1 cellular context compared by ENCODE assay signal in genomic region chr18:48938827-48939367, GRCh38.
TF ChIP-seq lines count a peak whose summit lies in the region.

No MANE protein-coding gene starts in this region.

TF ChIP-seq in SK-N-SH, 30 proteins besides CTCF, POLR2A, EP300 and RAD21 (continued from another document):
- no peak for TF ChIP-seq REST (IDR thresholded peaks at IDR 0.05; ENCODE audit: low read depth, low read length)
- TF ChIP-seq JUND (IDR thresholded peaks at IDR 0.05), result no peak
- no peak for TF ChIP-seq EZH2phosphoT487 (IDR thresholded peaks at IDR 0.05; ENCODE audit: borderline replicate concordance, low read depth)
